In genomic region chr6:41200901-41201783, GRCh38 we compare ENCODE assay signal across 9 cellular contexts. TPM values are rescaled to one million over a fixed set of nuclear protein-coding genes. Genes with fewer than 3 reads are reported as not detected.
DNase-seq lines count a peak whose midpoint lies in the region; FAIRE-seq and TF ChIP-seq lines count a peak whose summit lies in the region.
"Had no signal": no experiment of that assay in that cellular context is flagged by ENCODE, and none has a peak within 500 bp of the region (broad histone marks: within the 10 kb centered on the region; RNA-seq: fewer than 3 reads in every experiment).

Gene TREML2 (minus strand): TSS chr6:41201149. CDS start chr6:41201008, 141 bp downstream.

- H3K4me1 Mint-ChIP-seq in Caco-2 (ENCODE audit: low read depth, unreplicated experiment), result no peaks in the 10 kb centered on the region

- H4K20me1 ChIP-seq in smooth muscle cell (ENCODE audit: low read depth), result no peaks in the 10 kb centered on the region

- H3K9ac ChIP-seq in smooth muscle cell (ENCODE audit: low read depth), result no peak within 1 kb of the TSS

- POLR2A ChIA-PET in Caco-2 (lab: Charles Lee), result no interaction called here

- intact Hi-C loops in Caco-2 (cut with micrococcal nuclease; ENCODE audit: unreplicated experiment) (no loop called here), sigmoid colon (cut with DNase I) (no loop called here)

- no peaks in the 10 kb centered on the region for H3K9me3 Mint-ChIP-seq in Caco-2 (ENCODE audit: unreplicated experiment)

- peak within 1 kb of the TSS; percentile 19 for H3K4me2 ChIP-seq in smooth muscle cell

- no TSS peak for BruUV-seq in Caco-2 (replicated peaks; lab: Mats Ljungman, UMichigan)

- H2AFZ ChIP-seq in smooth muscle cell (ENCODE audit: low read depth), result peak within 1 kb of the TSS; percentile 3

- CTCF ChIA-PET in Caco-2 (lab: Charles Lee), result no interaction called here

- FAIRE-seq in GM19239 (lab: Jason Lieb, UNC), result peak; percentile 42

- H3K36me3 ChIP-seq in smooth muscle cell (ENCODE audit: low read depth) (no peaks in the 10 kb centered on the region), Caco-2 (ENCODE audit: control insufficient read depth, insufficient read depth, low read length) (no peaks in the 10 kb centered on the region), sigmoid colon (no peaks in the 10 kb centered on the region)

- no peak for TF ChIP-seq EP300 in sigmoid colon (IDR thresholded peaks at IDR 0.05)

- H3K27ac ChIP-seq in adipose tissue (ENCODE audit: low read depth, low read length), result peak within 1 kb of the TSS; percentile 70
- peak within 1 kb of the TSS; percentile 43 for H3K27ac ChIP-seq in smooth muscle cell (ENCODE audit: low read depth)
- H3K27ac ChIP-seq in sigmoid colon, result peak within 1 kb of the TSS in 1 of 4 donors; percentile 18

- DNase-seq in GM19239 (ENCODE audit: insufficient read length, low spot score) (no peak), NB4 (ENCODE audit: low read depth) (peak; percentile 84), smooth muscle cell (lab: John Stamatoyannopoulos, UW; ENCODE audit: unreplicated experiment) (no peak), cortex of kidney (lab: John Stamatoyannopoulos, UW) (no peak), NCI-H1694 (lab: John Stamatoyannopoulos, UW) (no peak), Caco-2 (no peak), sigmoid colon (no peak)

- no peak within 1 kb of the TSS for H3K27ac Mint-ChIP-seq in Caco-2 (ENCODE audit: unreplicated experiment)

- H3K4me3 Mint-ChIP-seq in Caco-2 (ENCODE audit: unreplicated experiment), result no peak within 1 kb of the TSS

- no peaks in the 10 kb centered on the region for H3K79me2 ChIP-seq in smooth muscle cell (ENCODE audit: low read depth)

- H3K9me3 ChIP-seq in smooth muscle cell (replicated peaks; ENCODE audit: low read depth) (no peaks in the 10 kb centered on the region), Caco-2 (no peaks in the 10 kb centered on the region), sigmoid colon (no peaks in the 10 kb centered on the region)

- no peaks in the 10 kb centered on the region for H3F3A ChIP-seq in smooth muscle cell (ENCODE audit: low read depth)

- H3K27me3 Mint-ChIP-seq in Caco-2 (ENCODE audit: insufficient read depth, unreplicated experiment), result peaks cover 24% of the 10 kb centered on the region

- WGBS in adipose tissue, 3 donors, result 49 to 80% (median 52%) methylated on average over 12 of the region's 12 CpGs
- 80% methylated on average over 12 of the region's 12 CpGs for WGBS in smooth muscle cell (ENCODE audit: low lambda C conversion rate)
- WGBS in sigmoid colon, 2 donors, result 34 to 40% methylated on average over 12 of the region's 12 CpGs

- H3K4me1 ChIP-seq in smooth muscle cell (ENCODE audit: low read depth), result peaks cover 3% of the 10 kb centered on the region
- no peaks in the 10 kb centered on the region for H3K4me1 ChIP-seq in Caco-2
- no peaks in the 10 kb centered on the region for H3K4me1 ChIP-seq in sigmoid colon

- no peaks in the 10 kb centered on the region for H3K36me3 Mint-ChIP-seq in Caco-2 (ENCODE audit: insufficient read depth, unreplicated experiment)

- TF ChIP-seq POLR2A in NB4 (IDR thresholded peaks at IDR 0.05; ENCODE audit: extremely low read depth, insufficient read length) (no peak), sigmoid colon (IDR thresholded peaks at IDR 0.05) (no peak)

- H3K4me3 ChIP-seq in NB4 (ENCODE audit: low read depth, low read length) (peak within 1 kb of the TSS; percentile 48), smooth muscle cell (no peak within 1 kb of the TSS), Caco-2 (ENCODE audit: low read depth, low read length) (no peak within 1 kb of the TSS), sigmoid colon (no peak within 1 kb of the TSS)

- H3K27me3 ChIP-seq in smooth muscle cell (ENCODE audit: low read depth), result peaks cover 14% of the 10 kb centered on the region
- H3K27me3 ChIP-seq in Caco-2 (replicated peaks; ENCODE audit: control insufficient read depth, insufficient read depth, low read length), result no peaks in the 10 kb centered on the region; the same call in none of the 2 replicates
- H3K27me3 ChIP-seq in sigmoid colon, result no peaks in the 10 kb centered on the region

- TF ChIP-seq CTCF in NB4 (IDR thresholded peaks at IDR 0.05; ENCODE audit: low read depth, low read length), result no peak
- TF ChIP-seq CTCF in smooth muscle cell (IDR thresholded peaks at IDR 0.05; ENCODE audit: borderline replicate concordance, insufficient read depth, poor library complexity, severe bottlenecking), result no peak
- TF ChIP-seq CTCF in Caco-2 (IDR thresholded peaks at IDR 0.05; ENCODE audit: insufficient read depth in 1 of 2, low read depth in 1 of 2, low read length in 1 of 2, severe bottlenecking in 1 of 2, unreplicated experiment in 1 of 2), result no peak
- no peak for TF ChIP-seq CTCF in sigmoid colon (IDR thresholded peaks at IDR 0.05)

RNA-seq across cellular contexts. Expression of gene TREML2, which starts in this region (rescaled TPM):
- polyA plus RNA-seq in adipose tissue (under 1 TPM; 0.13 to 0.89 (median 0.67) TPM), smooth muscle cell (not detected in 2 replicates), sigmoid colon (1 to 10 TPM in 1 of 3 donors, not detected in 2; 3.7 TPM)
- total RNA-seq in smooth muscle cell (not detected in 2 replicates), Caco-2 (2022) (not detected in 2 replicates), sigmoid colon (not detected)
- total RNA-seq: HT1080 had no signal
